ENCODE assay signal across 19 cellular contexts in the genomic region with DNA sequence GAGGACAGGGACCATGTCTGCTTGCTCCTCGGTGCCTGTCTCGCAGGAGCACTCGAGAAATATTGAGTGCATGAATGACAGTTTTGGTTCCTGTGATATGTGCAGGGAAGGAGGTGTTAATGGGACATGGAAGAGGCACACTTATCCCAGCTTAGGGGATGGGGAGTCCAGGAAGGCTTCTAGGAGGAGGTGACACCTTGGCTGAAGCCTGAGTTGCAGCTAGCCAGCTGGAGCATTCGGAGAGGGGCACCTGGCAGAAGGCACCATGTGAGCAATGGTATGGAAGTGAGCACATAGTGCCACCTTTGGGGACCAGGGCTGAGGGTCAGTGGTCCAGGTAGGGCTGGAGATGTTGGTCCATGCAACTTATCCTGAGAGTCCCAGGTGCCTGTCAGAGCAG. TPM values are rescaled to one million over a fixed set of nuclear protein-coding genes. Genes with fewer than 3 reads are reported as not detected.
A peak's percentile ranks its signal among the peaks of the same experiment; 100 is the strongest.
DNase-seq lines count a peak whose midpoint lies in the region; ATAC-seq, FAIRE-seq and TF ChIP-seq lines count a peak whose summit lies in the region.
"Had no signal": no experiment of that assay in that cellular context is flagged by ENCODE, and none has a peak within 500 bp of the region (broad histone marks: within the 10 kb centered on the region; RNA-seq: fewer than 3 reads in every experiment).

No MANE protein-coding gene starts in this region.

- H3K4me1 Mint-ChIP-seq in type B pancreatic cell (ENCODE audit: unreplicated experiment): peaks cover 14% of the 10 kb centered on the region
- H3K4me1 Mint-ChIP-seq: CD4-positive, CD25-positive, alpha-beta regulatory T cell had no signal

- H2BK5ac ChIP-seq in H1 (ENCODE audit: low read depth, low read length): 0 out of 2 replicates have a peak overlapping the region, but pooled peaks have one; percentile 66

- no peak overlapping the region for H2AFZ ChIP-seq in H1 (ENCODE audit: low read length)

- TF ChIP-seq EP300 in H1 (IDR thresholded peaks at IDR 0.05; ENCODE audit: borderline replicate concordance in 1 of 2, low read depth in 2 of 2, low read length in 2 of 2): no peak

- peak overlapping the region; percentile 6 for H3K27ac ChIP-seq in right cardiac atrium (ENCODE audit: low read length)
- H3K27ac ChIP-seq in H1 (ENCODE audit: low read depth, low read length): no peak overlapping the region

- no peak overlapping the region for H3K4ac ChIP-seq in H1 (replicated peaks; ENCODE audit: insufficient read length, low read depth, low read length)

- POLR2A ChIA-PET in H1 (lab: Charles Lee; ENCODE audit: partially characterized antibody): no interaction called here

- no peak overlapping the region for H4K91ac ChIP-seq in H1 (replicated peaks; ENCODE audit: insufficient read length, low read length)

- no peak overlapping the region for H2BK12ac ChIP-seq in H1 (ENCODE audit: low read depth, low read length)

- H2AK5ac ChIP-seq in H1 (ENCODE audit: low read depth, low read length): no peak overlapping the region

- CTCF ChIA-PET in H1 (lab: Charles Lee; ENCODE audit: partially characterized antibody): interaction anchor here (1.0 to 2.5 kb wide), 3 partner anchors 15 to 22 kb away, joined by 3 to 7 read pairs (median 5); no protein-coding TSS in a partner anchor

- no peak for ATAC-seq in right cardiac atrium
- ATAC-seq in Right ventricle myocardium inferior: no peak
- ATAC-seq in GM18870 (IDR thresholded peaks at IDR 0.05; ENCODE audit: unreplicated experiment): no peak

- WGBS in right cardiac atrium: 74% methylated on average over 4 of the region's 4 CpGs
- 92% methylated on average over 4 of the region's 4 CpGs; no CpG with 5 or more reads in 1 of the 2 experiments for WGBS in H1 (ENCODE audit: extremely low coverage in 1 of 2, insufficient coverage in 1 of 2, insufficient read length in 1 of 2, insufficient replicate concordance in 2 of 2, low coverage in 1 of 2, low lambda C conversion rate in 2 of 2, missing lambda C conversion rate in 1 of 2), 2 experiments

- intact Hi-C loops in right cardiac atrium (cut with DNase I) (no loop called here), Right ventricle myocardium inferior (cut with DNase I) (no loop called here)

- H3K27me3 ChIP-seq in right cardiac atrium (ENCODE audit: control insufficient read depth, insufficient read depth) (no peaks in the 10 kb centered on the region), H1 (replicated peaks in 1 of 4; ENCODE audit: control insufficient read depth in 3 of 4, extremely low read depth in 1 of 4, insufficient read depth in 3 of 4, low read length in 3 of 4) (no peaks in the 10 kb centered on the region)
- H3K27me3 ChIP-seq: BE2C had no signal

- H3K4me1 ChIP-seq in right cardiac atrium (ENCODE audit: control insufficient read depth, insufficient read depth, low read length) (peaks cover 2% of the 10 kb centered on the region), H1 (replicated peaks in 1 of 4; ENCODE audit: control insufficient read depth in 3 of 4, insufficient read depth in 4 of 4, low read length in 3 of 4) (peaks cover 0 to 2% (median 0%) of the 10 kb centered on the region in 4 experiments; a peak in 1 of 7 replicates)
- H3K4me1 ChIP-seq: BE2C, HAP-1 had no signal

- no peak overlapping the region for H3K4me3 Mint-ChIP-seq in type B pancreatic cell
- H3K4me3 Mint-ChIP-seq: CD4-positive, CD25-positive, alpha-beta regulatory T cell; CD8-positive, alpha-beta memory T cell had no signal

- no peak overlapping the region for H3K4me2 ChIP-seq in H1 (ENCODE audit: insufficient read depth in 1 of 2, low read depth in 2 of 2, low read length in 2 of 2)

- H2BK120ac ChIP-seq in H1 (replicated peaks; ENCODE audit: low read depth, low read length): no peak overlapping the region

- H3K27ac Mint-ChIP-seq in type B pancreatic cell: peak overlapping the region; percentile 11
- H3K27ac Mint-ChIP-seq: CD4-positive, CD25-positive, alpha-beta regulatory T cell had no signal

- H3K14ac ChIP-seq in H1 (ENCODE audit: insufficient read length): no peak overlapping the region

- no peaks in the 10 kb centered on the region for H3K79me2 ChIP-seq in H1 (ENCODE audit: control insufficient read depth in 1 of 2, insufficient read depth in 2 of 2, low read length in 2 of 2)

- H3K36me3 Mint-ChIP-seq in type B pancreatic cell: no peaks in the 10 kb centered on the region
- H3K36me3 Mint-ChIP-seq: CD4-positive, CD25-positive, alpha-beta regulatory T cell; CD8-positive, alpha-beta memory T cell had no signal

- no peak for FAIRE-seq in H1 (lab: Jason Lieb, UNC)
- FAIRE-seq: D721Med, G401.6, GM12892 had no signal

- H3K23ac ChIP-seq in H1 (ENCODE audit: insufficient read length): no peak overlapping the region

- peaks cover 2 to 3% of the 10 kb centered on the region in 2 experiments for H4K20me1 ChIP-seq in H1 (replicated peaks in 1 of 2; ENCODE audit: control insufficient read depth in 1 of 2, insufficient read depth in 2 of 2, low read length in 2 of 2)

- no peak overlapping the region for H4K8ac ChIP-seq in H1 (ENCODE audit: extremely low read depth, insufficient read depth, low read length)

- H3K4me3 ChIP-seq in right cardiac atrium (ENCODE audit: low read length): no peak overlapping the region
- no peak overlapping the region for H3K4me3 ChIP-seq in H1 (ENCODE audit: extremely low read depth in 1 of 4, insufficient read depth in 2 of 4, low read depth in 3 of 4, low read length in 4 of 4)
- H3K4me3 ChIP-seq: HAP-1 had no signal

- TF ChIP-seq CTCF in H1 (IDR thresholded peaks at IDR 0.05; ENCODE audit: control extremely low read depth in 1 of 3, insufficient read depth in 1 of 3, low read depth in 1 of 3, low read length in 3 of 3): no peak
- no peak for TF ChIP-seq CTCF in type B pancreatic cell (conservative IDR thresholded peaks at IDR 0.05)

- H4K5ac ChIP-seq in H1 (ENCODE audit: insufficient read length, low read depth, low read length): no peak overlapping the region

- H2BK20ac ChIP-seq in H1 (ENCODE audit: low read length): no peak overlapping the region

- H2BK15ac ChIP-seq in H1 (ENCODE audit: low read length): no peak overlapping the region

- H3K9ac ChIP-seq in H1 (replicated peaks in 1 of 4; ENCODE audit: extremely low read depth in 1 of 4, low read depth in 3 of 4, low read length in 3 of 4): no peak overlapping the region

- no peak for TF ChIP-seq RAD21 in H1 (IDR thresholded peaks at IDR 0.05 in 1 of 2, conservative IDR thresholded peaks at IDR 0.05 in 1 of 2; ENCODE audit: low read depth in 2 of 2, low read length in 2 of 2)

- H3K79me1 ChIP-seq in H1 (ENCODE audit: low read depth, low read length): peaks cover 3% of the 10 kb centered on the region; the same call in 1 of the 2 replicates

- no peaks in the 10 kb centered on the region for H3K9me3 Mint-ChIP-seq in type B pancreatic cell
- H3K9me3 Mint-ChIP-seq: CD8-positive, alpha-beta memory T cell had no signal

- H3K36me3 ChIP-seq in H1 (ENCODE audit: control insufficient read depth in 2 of 4, insufficient read depth in 4 of 4, low read length in 3 of 4): no peaks in the 10 kb centered on the region
- H3K36me3 ChIP-seq: BE2C, HAP-1 had no signal

- no peaks in the 10 kb centered on the region for H3K27me3 Mint-ChIP-seq in type B pancreatic cell

- no peaks in the 10 kb centered on the region for H3K9me3 ChIP-seq in right cardiac atrium (ENCODE audit: control insufficient read depth, low read length)
- H3K9me3 ChIP-seq in H1 (ENCODE audit: insufficient read depth in 2 of 2, low read depth in 1 of 2, low read length in 1 of 2): no peaks in the 10 kb centered on the region
- H3K9me3 ChIP-seq: BE2C, HAP-1 had no signal

- H3K23me2 ChIP-seq in H1 (ENCODE audit: low read depth, low read length): no peaks in the 10 kb centered on the region

- no peak overlapping the region for H3K56ac ChIP-seq in H1 (replicated peaks; ENCODE audit: insufficient read length, low read depth, low read length)

- TF ChIP-seq POLR2A in H1 (IDR thresholded peaks at IDR 0.05; ENCODE audit: control extremely low read depth in 1 of 2, low read depth in 2 of 2, low read length in 2 of 2): no peak

- no peak overlapping the region for H3K18ac ChIP-seq in H1 (ENCODE audit: extremely low read depth, low read length)

- DNase-seq in right cardiac atrium: no peak
- no peak for DNase-seq in Right ventricle myocardium inferior (ENCODE audit: missing footprints)
- no peak for DNase-seq in H1 (ENCODE audit: low read depth in 1 of 2, low spot score in 2 of 2)
- DNase-seq in type B pancreatic cell (ENCODE audit: extremely low spot score, unreplicated experiment): no peak
- no peak for DNase-seq in NCI-H2081 treated with DMSO at 0.1 percent for 48 hours (lab: John Stamatoyannopoulos, UW)
- DNase-seq: ACHN; BE2C; C1 segment of cervical spinal cord; CD4-positive, CD25-positive, alpha-beta regulatory T cell; CD8-positive, alpha-beta memory T cell; COR-L47 had no signal

TF ChIP-seq in H1, 55 proteins besides CTCF, POLR2A, EP300 and RAD21 (continues in another document):
- TF ChIP-seq ZNF274 (IDR thresholded peaks at IDR 0.05; ENCODE audit: borderline replicate concordance, extremely low read depth, low read length): no peak

RNA-seq across cellular contexts. Expression of a gene that starts 18.9 kb away (rescaled TPM):
- total RNA-seq in right cardiac atrium (10 to 100 TPM; 16.0 to 47.5 (median 36.7) TPM), Right ventricle myocardium inferior (7.5 TPM), type B pancreatic cell (ENCODE audit: low replicate concordance) (3.7 and 5.1 TPM in 2 replicates)
- polyA plus RNA-seq in right cardiac atrium (15.0 TPM), H1 (2011; rRNA removed) (2.8 and 4.6 TPM in 2 replicates)
- 5.2 and 5.4 TPM in 2 replicates for total RNA-seq in H1 (2021; fragmentation: NEBNext Ultra II Directional; extraction: Animal tissue kit (Norgen Biotek cat#: 25700))
- 3.4 TPM for polyA plus RNA-seq in H1 (2011; cell fraction: cytosol; rRNA removed)
- 9.2 TPM for polyA plus RNA-seq in H1 (2011; cell fraction: nucleus; rRNA removed)
- polyA plus RNA-seq in H1 (2012, experiment 1 of 2): 3.1 to 3.7 TPM (median 3.3 TPM) in 4 replicates
- polyA plus RNA-seq in H1 (2012, experiment 2 of 2): 5.7 TPM
- polyA plus RNA-seq in H1 (2013, experiment 1 of 2): 2.5 TPM
- 2.6 TPM for polyA plus RNA-seq in H1 (2013, experiment 2 of 2)
- 9.8 and 10.5 TPM in 2 replicates for polyA minus RNA-seq in H1 (2011; rRNA and poly(A)+ RNA removed)
- polyA minus RNA-seq in H1 (2011; cell fraction: cytosol; rRNA and poly(A)+ RNA removed): 4.8 TPM
- 9.7 TPM for polyA minus RNA-seq in H1 (2011; cell fraction: nucleus; rRNA and poly(A)+ RNA removed)
- total RNA-seq: A172 had no signal

RNA-seq across cellular contexts. Expression of a gene that starts 50.4 kb away (rescaled TPM):
- total RNA-seq in right cardiac atrium (not detected), Right ventricle myocardium inferior (not detected), type B pancreatic cell (ENCODE audit: low replicate concordance) (not detected in 2 replicates)
- polyA plus RNA-seq in right cardiac atrium (not detected), H1 (2011; rRNA removed) (0.03 and 0.09 TPM in 2 replicates)
- 0.33 and 0.34 TPM in 2 replicates for total RNA-seq in H1 (2021; fragmentation: NEBNext Ultra II Directional; extraction: Animal tissue kit (Norgen Biotek cat#: 25700))
- polyA plus RNA-seq in H1 (2011; cell fraction: cytosol; rRNA removed): 0.17 TPM
- 0.09 TPM for polyA plus RNA-seq in H1 (2011; cell fraction: nucleus; rRNA removed)
- polyA plus RNA-seq in H1 (2012, experiment 1 of 2): 0.07 to 0.18 TPM (median 0.10 TPM) in 3 of 4 replicates, not detected in the other
- polyA plus RNA-seq in H1 (2012, experiment 2 of 2): not detected
- polyA plus RNA-seq in H1 (2013, experiment 1 of 2): 0.08 TPM
- 0.11 TPM for polyA plus RNA-seq in H1 (2013, experiment 2 of 2)
- polyA minus RNA-seq in H1 (2011; rRNA and poly(A)+ RNA removed): 0.32 TPM in 1 of 2 replicates, not detected in the other
- not detected for polyA minus RNA-seq in H1 (2011; cell fraction: cytosol; rRNA and poly(A)+ RNA removed)
- polyA minus RNA-seq in H1 (2011; cell fraction: nucleus; rRNA and poly(A)+ RNA removed): 0.20 TPM
- total RNA-seq: A172; CD4-positive, CD25-positive, alpha-beta regulatory T cell; CD8-positive, alpha-beta memory T cell; H4; HT-29 had no signal
- polyA plus RNA-seq: CD4-positive, CD25-positive, alpha-beta regulatory T cell; CD8-positive, alpha-beta memory T cell had no signal
